ENCODE assay signal across 9 cellular contexts in the genomic region with DNA sequence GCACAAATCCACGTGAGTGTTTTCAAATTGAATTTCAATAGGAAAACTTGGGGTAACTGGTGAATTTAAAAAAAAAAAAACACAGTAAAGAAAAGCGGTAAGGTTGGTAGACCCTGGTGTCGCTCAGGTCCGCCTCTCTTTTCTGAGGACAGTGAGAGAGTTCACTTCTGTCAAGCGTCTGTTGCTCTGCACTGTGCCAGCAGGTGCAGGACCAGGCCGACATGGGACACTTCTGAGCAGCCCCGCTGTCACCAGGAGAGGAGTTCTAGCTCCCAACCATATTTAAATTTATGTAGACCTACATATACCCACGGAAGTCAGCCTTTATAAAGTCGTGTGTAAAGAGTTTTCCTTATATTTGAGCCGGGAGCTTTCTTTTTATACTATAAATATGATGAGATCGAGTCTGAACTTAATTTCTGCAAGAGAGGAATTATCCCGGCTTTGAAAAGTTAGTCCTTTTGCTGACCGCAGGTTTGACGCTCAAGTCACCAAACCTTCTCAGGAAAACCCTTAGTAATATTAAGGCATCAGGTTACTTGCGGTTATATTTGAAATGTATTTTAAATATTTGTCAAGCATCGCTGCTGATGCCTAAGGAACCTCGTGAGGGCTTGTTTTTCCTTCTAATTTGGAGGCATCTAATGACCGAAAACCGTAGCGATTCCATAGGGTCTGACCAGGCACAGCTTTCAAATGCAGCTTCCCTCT. TPM values are rescaled to one million over a fixed set of nuclear protein-coding genes. Genes with fewer than 3 reads are reported as not detected.
DNase-seq lines count a peak whose midpoint lies in the region; ATAC-seq, FAIRE-seq and TF ChIP-seq lines count a peak whose summit lies in the region.
"Had no signal": no experiment of that assay in that cellular context is flagged by ENCODE, and none has a peak within 500 bp of the region (broad histone marks: within the 10 kb centered on the region; RNA-seq: fewer than 3 reads in every experiment).

No MANE protein-coding gene starts in this region.

- ATAC-seq in HG03108 (IDR thresholded peaks at IDR 0.05; ENCODE audit: unreplicated experiment) (peak; percentile 26), activated B cell treated with CpG ODN at 0.5 μM for 24 hours (ENCODE audit: low read depth) (peak; percentile 66)

- no peaks in the 10 kb centered on the region for H3K4me1 ChIP-seq in endodermal cell (ENCODE audit: control insufficient read depth, insufficient read depth, low read length)
- H3K4me1 ChIP-seq in sigmoid colon: peaks cover 0 to 8% (median 5%) of the 10 kb centered on the region in 4 donors
- no peaks in the 10 kb centered on the region for H3K4me1 ChIP-seq in kidney (ENCODE audit: control insufficient read depth in 1 of 2, insufficient read depth in 1 of 2, low read depth in 1 of 2, low read length in 2 of 2)

- 35 to 36% methylated on average over 14 to 20 of the region's 20 CpGs for WGBS in endodermal cell (ENCODE audit: insufficient coverage in 1 of 2, insufficient read length in 1 of 2), 2 experiments
- WGBS in sigmoid colon, 2 donors: 9 to 17% methylated on average over 20 of the region's 20 CpGs

- H3K27ac Mint-ChIP-seq in activated B cell treated with CpG ODN at 0.5 μM for 24 hours (peak overlapping the region; percentile 96), endodermal cell (no peak overlapping the region)

- H3K27me3 ChIP-seq in endodermal cell (ENCODE audit: control insufficient read depth, insufficient read depth, low read length, poor library complexity, severe bottlenecking): peaks cover 63% of the 10 kb centered on the region
- peaks cover 7 to 46% (median 31%) of the 10 kb centered on the region in 3 donors for H3K27me3 ChIP-seq in sigmoid colon

- POLR2A ChIA-PET in activated B cell treated with CpG ODN at 0.5 μM for 24 hours (lab: Charles Lee): interaction anchor here (0.7 to 11.8 kb wide), 25 partner anchors 12 to 161 kb away, joined by 3 to 257 read pairs (median 7); no protein-coding TSS in a partner anchor

- H3K4me3 Mint-ChIP-seq in activated B cell treated with CpG ODN at 0.5 μM for 24 hours (peak overlapping the region; percentile 100), endodermal cell (peak overlapping the region; percentile 56)

- H3K9ac ChIP-seq in endodermal cell (ENCODE audit: extremely low read depth, low read length, poor library complexity, severe bottlenecking) (no peak overlapping the region), kidney (ENCODE audit: low read length in 2 of 2) (no peak overlapping the region)

- H3K27ac ChIP-seq in endodermal cell (ENCODE audit: low read depth, low read length) (no peak overlapping the region), sigmoid colon (peak overlapping the region in 3 of 4 donors; percentile 28 to 62 (median 40)), kidney (ENCODE audit: low read depth in 2 of 2, low read length in 2 of 2) (no peak overlapping the region)

- DNase-seq in SKM-1 treated with dmso at 0.1 percent for 144 hours (lab: John Stamatoyannopoulos, UW; ENCODE audit: unreplicated experiment) (peak; percentile 52), SKM-1 (lab: John Stamatoyannopoulos, UW; ENCODE audit: unreplicated experiment) (no peak), activated B cell treated with CpG ODN at 0.5 μM for 24 hours (no peak), endodermal cell (no peak), sigmoid colon (no peak), kidney (no peak), ACHN (no peak)

- H3K9me3 Mint-ChIP-seq in activated B cell treated with CpG ODN at 0.5 μM for 24 hours (no peaks in the 10 kb centered on the region), endodermal cell (no peaks in the 10 kb centered on the region)

- H3K4me3 ChIP-seq in endodermal cell (ENCODE audit: low read length): peak overlapping the region; percentile 75
- H3K4me3 ChIP-seq in sigmoid colon: peak overlapping the region in 3 of 4 donors; percentile 36 to 47 (median 46)
- H3K4me3 ChIP-seq in kidney (ENCODE audit: low read length in 2 of 2): peak overlapping the region in 1 of 2 donors; percentile 25

- TF ChIP-seq POLR2A in sigmoid colon (IDR thresholded peaks at IDR 0.05): no peak

- TF ChIP-seq CTCF in activated B cell treated with CpG ODN at 0.5 μM for 24 hours (IDR thresholded peaks at IDR 0.05) (no peak), endodermal cell (conservative IDR thresholded peaks at IDR 0.05) (no peak), sigmoid colon (IDR thresholded peaks at IDR 0.05) (no peak), kidney (IDR thresholded peaks at IDR 0.05; ENCODE audit: borderline replicate concordance, extremely low read depth, insufficient read depth) (no peak)

- in situ Hi-C loops in ACHN (cut with HindIII; ENCODE audit: low pct_ligation_motif_present, low pct_unique_long_range_greater_than_20kb, low sequenced_read_pairs): no loop called here

- CTCF ChIA-PET in activated B cell treated with CpG ODN at 0.5 μM for 24 hours (lab: Charles Lee): interaction anchor here (0.7 to 6.3 kb wide), 12 partner anchors 9 to 149 kb away, joined by 3 to 49 read pairs (median 5); no protein-coding TSS in a partner anchor

- no peaks in the 10 kb centered on the region for H3K36me3 ChIP-seq in endodermal cell (ENCODE audit: control insufficient read depth, insufficient read depth, low read length)
- no peaks in the 10 kb centered on the region for H3K36me3 ChIP-seq in sigmoid colon
- H3K36me3 ChIP-seq in kidney (ENCODE audit: control insufficient read depth in 1 of 2, insufficient read depth in 2 of 2, low read length in 2 of 2): no peaks in the 10 kb centered on the region

- intact Hi-C loops in activated B cell treated with CpG ODN at 0.5 μM for 24 hours (cut with micrococcal nuclease) (loop anchor here (1.0 to 5.0 kb wide), 6 partner anchors 33 to 213 kb away; no protein-coding TSS in a partner anchor), sigmoid colon (cut with DNase I) (no loop called here), kidney (cut with DNase I) (no loop called here)

- no peaks in the 10 kb centered on the region for H3K27me3 Mint-ChIP-seq in activated B cell treated with CpG ODN at 0.5 μM for 24 hours
- H3K27me3 Mint-ChIP-seq in endodermal cell (ENCODE audit: insufficient read depth): peaks cover 65% of the 10 kb centered on the region

- H3K4me1 Mint-ChIP-seq in activated B cell treated with CpG ODN at 0.5 μM for 24 hours (peaks cover 55% of the 10 kb centered on the region), endodermal cell (peaks cover 3% of the 10 kb centered on the region)

- H3K9me3 ChIP-seq in endodermal cell (ENCODE audit: control insufficient read depth, low read length) (no peaks in the 10 kb centered on the region), sigmoid colon (no peaks in the 10 kb centered on the region), kidney (ENCODE audit: control insufficient read depth in 1 of 2, low read length in 2 of 2) (no peaks in the 10 kb centered on the region)

- FAIRE-seq in kidney (lab: Jason Lieb, UNC): no peak

- H3K36me3 Mint-ChIP-seq in activated B cell treated with CpG ODN at 0.5 μM for 24 hours (ENCODE audit: low read depth) (peaks cover 37% of the 10 kb centered on the region), endodermal cell (ENCODE audit: low read depth) (no peaks in the 10 kb centered on the region)

- TF ChIP-seq EP300 in sigmoid colon (IDR thresholded peaks at IDR 0.05): no peak

RNA-seq across cellular contexts. Expression of gene IKZF1, which starts 0.6 kb away (rescaled TPM):
- total RNA-seq in activated B cell treated with CpG ODN at 0.5 μM for 24 hours (301 and 325 TPM in 2 replicates), endodermal cell (under 1 TPM; 0.44 to 0.55 TPM), sigmoid colon (10 to 100 TPM in 1 of 4 donors, 1 to 10 TPM in 3; 5.5 to 20.5 (median 7.6) TPM), kidney (36.8 TPM)
- 3.3 TPM for polyA plus RNA-seq in endodermal cell (2013, experiment 1 of 2)
- 3.6 TPM for polyA plus RNA-seq in endodermal cell (2013, experiment 2 of 2)
- polyA plus RNA-seq in sigmoid colon (10 to 100 TPM in 1 of 3 donors, 1 to 10 TPM in 2; 1.8 to 29.9 (median 1.8) TPM), kidney (ENCODE audit: insufficient read depth, low read depth, low replicate concordance) (0.52 TPM)
- polyA plus RNA-seq: BJ had no signal

Comparison
In these comparisons a context has a peak if more than half of its experiments do, and no peak if none do; other contexts are left out.
1. H3K27ac ChIP-seq: peak in sigmoid colon (3 of 4); none in endodermal cell (single experiment) and kidney (0 of 2).
2. RNA of gene IKZF1, which starts 0.6 kb away (total RNA-seq): 301 to 325 TPM in activated B cell treated with CpG ODN at 0.5 μM for 24 hours, 36.8 TPM in kidney (single experiment) and 5.5 to 20.5 TPM in sigmoid colon; 0.44 to 0.55 TPM in endodermal cell; every median in the first group is over 4 times any median in the second.